1 cellular context compared by ENCODE assay signal in the genomic region with DNA sequence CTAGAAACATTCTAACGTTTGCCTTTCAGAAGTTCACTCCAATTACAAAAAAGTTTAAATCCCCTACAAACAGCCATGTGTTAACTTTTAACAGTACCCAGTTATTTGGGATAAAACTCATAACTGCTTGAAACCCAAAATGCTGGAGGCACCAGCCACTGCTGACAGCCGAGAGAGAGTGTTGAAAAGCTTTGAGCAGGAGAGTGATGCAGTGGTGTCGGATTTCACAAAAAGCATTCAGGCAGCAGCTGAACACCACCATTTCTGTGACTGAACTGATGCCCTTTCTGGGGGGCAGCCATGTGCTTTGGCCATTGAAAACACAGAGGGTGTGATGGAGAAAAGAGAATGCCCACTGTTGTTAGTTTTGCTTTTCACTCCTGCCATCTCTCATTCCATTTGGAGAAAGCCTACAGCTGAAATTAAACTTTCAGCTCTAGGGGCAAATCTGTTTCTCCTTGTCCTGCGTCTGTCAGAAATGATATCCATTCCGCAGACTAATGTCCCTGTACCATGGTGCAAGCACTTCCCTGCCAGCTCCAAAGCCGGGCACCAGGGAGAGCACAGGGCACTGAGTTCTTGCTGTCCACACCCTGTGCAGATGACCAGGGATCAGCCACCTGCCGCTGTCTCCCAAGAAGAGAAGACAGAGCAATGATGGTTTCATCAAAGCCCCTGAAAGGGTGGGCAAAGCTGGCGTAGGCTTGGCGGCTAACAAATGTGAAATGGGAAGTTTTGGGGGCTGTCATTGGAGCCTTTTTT.
TF ChIP-seq lines count a peak whose summit lies in the region.

No MANE protein-coding gene starts in this region.

TF ChIP-seq in WTC11, 78 proteins besides CTCF, POLR2A, EP300 and RAD21 (continued from another document):
- TF ChIP-seq, protein P1, sequence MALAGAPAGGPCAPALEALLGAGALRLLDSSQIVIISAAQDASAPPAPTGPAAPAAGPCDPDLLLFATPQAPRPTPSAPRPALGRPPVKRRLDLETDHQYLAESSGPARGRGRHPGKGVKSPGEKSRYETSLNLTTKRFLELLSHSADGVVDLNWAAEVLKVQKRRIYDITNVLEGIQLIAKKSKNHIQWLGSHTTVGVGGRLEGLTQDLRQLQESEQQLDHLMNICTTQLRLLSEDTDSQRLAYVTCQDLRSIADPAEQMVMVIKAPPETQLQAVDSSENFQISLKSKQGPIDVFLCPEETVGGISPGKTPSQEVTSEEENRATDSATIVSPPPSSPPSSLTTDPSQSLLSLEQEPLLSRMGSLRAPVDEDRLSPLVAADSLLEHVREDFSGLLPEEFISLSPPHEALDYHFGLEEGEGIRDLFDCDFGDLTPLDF (CRISPR knock-in tag; IDR thresholded peaks at IDR 0.05) = no peak
- TF ChIP-seq, protein P2, sequence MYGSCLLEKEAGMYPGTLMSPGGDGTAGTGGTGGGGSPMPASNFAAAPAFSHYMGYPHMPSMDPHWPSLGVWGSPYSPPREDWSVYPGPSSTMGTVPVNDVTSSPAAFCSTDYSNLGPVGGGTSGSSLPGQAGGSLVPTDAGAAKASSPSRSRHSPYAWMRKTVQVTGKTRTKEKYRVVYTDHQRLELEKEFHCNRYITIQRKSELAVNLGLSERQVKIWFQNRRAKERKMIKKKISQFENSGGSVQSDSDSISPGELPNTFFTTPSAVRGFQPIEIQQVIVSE (CRISPR knock-in tag; IDR thresholded peaks at IDR 0.05; ENCODE audit: borderline replicate concordance) = no peak
- TF ChIP-seq NFE2L1 (CRISPR knock-in tag; IDR thresholded peaks at IDR 0.05) = no peak
- no peak for TF ChIP-seq ZNF232 (CRISPR knock-in tag; IDR thresholded peaks at IDR 0.05)
- no peak for TF ChIP-seq FOXJ3 (CRISPR knock-in tag; IDR thresholded peaks at IDR 0.05; ENCODE audit: borderline replicate concordance)
- TF ChIP-seq, protein P3, sequence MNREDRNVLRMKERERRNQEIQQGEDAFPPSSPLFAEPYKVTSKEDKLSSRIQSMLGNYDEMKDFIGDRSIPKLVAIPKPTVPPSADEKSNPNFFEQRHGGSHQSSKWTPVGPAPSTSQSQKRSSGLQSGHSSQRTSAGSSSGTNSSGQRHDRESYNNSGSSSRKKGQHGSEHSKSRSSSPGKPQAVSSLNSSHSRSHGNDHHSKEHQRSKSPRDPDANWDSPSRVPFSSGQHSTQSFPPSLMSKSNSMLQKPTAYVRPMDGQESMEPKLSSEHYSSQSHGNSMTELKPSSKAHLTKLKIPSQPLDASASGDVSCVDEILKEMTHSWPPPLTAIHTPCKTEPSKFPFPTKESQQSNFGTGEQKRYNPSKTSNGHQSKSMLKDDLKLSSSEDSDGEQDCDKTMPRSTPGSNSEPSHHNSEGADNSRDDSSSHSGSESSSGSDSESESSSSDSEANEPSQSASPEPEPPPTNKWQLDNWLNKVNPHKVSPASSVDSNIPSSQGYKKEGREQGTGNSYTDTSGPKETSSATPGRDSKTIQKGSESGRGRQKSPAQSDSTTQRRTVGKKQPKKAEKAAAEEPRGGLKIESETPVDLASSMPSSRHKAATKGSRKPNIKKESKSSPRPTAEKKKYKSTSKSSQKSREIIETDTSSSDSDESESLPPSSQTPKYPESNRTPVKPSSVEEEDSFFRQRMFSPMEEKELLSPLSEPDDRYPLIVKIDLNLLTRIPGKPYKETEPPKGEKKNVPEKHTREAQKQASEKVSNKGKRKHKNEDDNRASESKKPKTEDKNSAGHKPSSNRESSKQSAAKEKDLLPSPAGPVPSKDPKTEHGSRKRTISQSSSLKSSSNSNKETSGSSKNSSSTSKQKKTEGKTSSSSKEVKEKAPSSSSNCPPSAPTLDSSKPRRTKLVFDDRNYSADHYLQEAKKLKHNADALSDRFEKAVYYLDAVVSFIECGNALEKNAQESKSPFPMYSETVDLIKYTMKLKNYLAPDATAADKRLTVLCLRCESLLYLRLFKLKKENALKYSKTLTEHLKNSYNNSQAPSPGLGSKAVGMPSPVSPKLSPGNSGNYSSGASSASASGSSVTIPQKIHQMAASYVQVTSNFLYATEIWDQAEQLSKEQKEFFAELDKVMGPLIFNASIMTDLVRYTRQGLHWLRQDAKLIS (CRISPR knock-in tag; IDR thresholded peaks at IDR 0.05; ENCODE audit: borderline replicate concordance) = no peak
- TF ChIP-seq FOXK1 (CRISPR knock-in tag; IDR thresholded peaks at IDR 0.05) = no peak
- no peak for TF ChIP-seq GRHL2 (CRISPR knock-in tag; IDR thresholded peaks at IDR 0.05; ENCODE audit: insufficient replicate concordance, severe bottlenecking)
- no peak for TF ChIP-seq PRRX2 (CRISPR knock-in tag; IDR thresholded peaks at IDR 0.05)
